Comparison of ENCODE assay signal across 11 cellular contexts in the genomic region with DNA sequence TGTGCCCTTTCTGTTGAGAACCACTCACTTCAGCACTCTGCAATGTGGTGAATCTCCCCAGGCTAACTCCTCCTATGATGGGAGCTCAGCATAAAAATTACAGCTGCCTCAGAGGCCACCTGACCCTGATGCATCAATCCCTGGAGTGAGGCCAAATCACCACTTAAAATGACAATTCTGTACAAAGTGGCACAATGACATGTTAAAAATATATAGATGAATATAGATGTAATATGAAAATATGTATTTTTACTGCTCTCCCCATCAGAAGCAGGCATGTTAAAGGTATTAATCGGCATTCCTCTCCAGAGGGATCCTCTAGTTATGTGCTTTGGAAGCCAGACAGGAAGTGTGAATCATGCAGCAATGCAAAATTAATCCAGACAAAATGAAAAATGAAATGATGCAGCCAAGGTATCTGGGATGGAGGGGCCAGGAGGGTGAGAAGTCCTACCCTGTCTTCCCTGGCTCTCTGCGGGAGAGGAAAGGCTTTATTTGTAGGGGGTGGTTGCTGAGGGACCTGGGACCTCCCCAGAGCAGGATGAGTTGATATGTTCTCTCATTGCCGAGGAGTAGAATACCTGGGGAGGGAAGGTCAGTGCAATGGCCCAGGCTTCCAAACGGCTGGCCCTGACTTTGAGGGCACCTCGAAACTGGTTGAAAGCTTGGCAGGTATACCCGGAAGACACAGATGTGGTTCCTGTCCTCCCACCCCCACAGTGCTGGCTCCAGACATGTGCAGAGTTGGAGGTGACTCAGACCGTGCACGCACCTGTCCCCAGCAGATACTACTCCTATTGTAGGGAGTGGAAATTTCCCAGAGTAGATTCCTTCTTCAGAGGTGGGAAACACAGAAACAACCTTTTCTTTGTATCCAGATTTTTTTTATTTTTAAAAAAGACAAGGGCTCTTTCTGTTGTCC.
A peak's percentile ranks its signal among the peaks of the same experiment; 100 is the strongest.
DNase-seq lines count a peak whose midpoint lies in the region; ATAC-seq, FAIRE-seq and TF ChIP-seq lines count a peak whose summit lies in the region.
"Had no signal": no experiment of that assay in that cellular context is flagged by ENCODE, and none has a peak within 500 bp of the region (broad histone marks: within the 10 kb centered on the region; RNA-seq: fewer than 3 reads in every experiment).

No MANE protein-coding gene starts in this region.

- no peak overlapping the region for H3K4me2 ChIP-seq in hepatocyte

- no peak for DNase-seq in left ventricle myocardium superior
- DNase-seq in right atrium auricular region (ENCODE audit: low spot score): no peak
- DNase-seq in RWPE2 (ENCODE audit: low spot score): peak; percentile 79
- no peak for DNase-seq in hepatocyte (ENCODE audit: low spot score)
- no peak for DNase-seq in NOMO-1 treated with DMSO at 0.1 percent for 48 hours (lab: John Stamatoyannopoulos, UW; ENCODE audit: unreplicated experiment)
- DNase-seq in D721Med (ENCODE audit: insufficient read length, low spot score): no peak
- DNase-seq in glomerular visceral epithelial cell (ENCODE audit: extremely low spot score): no peak
- DNase-seq: amniotic stem cell; stimulated activated CD4-positive, alpha-beta T cell treated with anti-CD3 and anti-CD28 coated beads, Interleukin-15, amount 100 ng/mL, for 24 hours had no signal

- H3K4me3 ChIP-seq in right atrium auricular region (no peak overlapping the region), RWPE2 (ENCODE audit: severe bottlenecking) (no peak overlapping the region), hepatocyte (no peak overlapping the region)

- no peak for TF ChIP-seq CTCF in right atrium auricular region (IDR thresholded peaks at IDR 0.05)
- TF ChIP-seq CTCF in RWPE2 (IDR thresholded peaks at IDR 0.05; ENCODE audit: poor library complexity, severe bottlenecking): no peak
- TF ChIP-seq CTCF in hepatocyte (IDR thresholded peaks at IDR 0.05; ENCODE audit: poor library complexity): no peak
- TF ChIP-seq CTCF in D721Med (IDR thresholded peaks at IDR 0.05; ENCODE audit: insufficient read depth, missing control alignments): no peak

- no peaks in the 10 kb centered on the region for H3K9me2 ChIP-seq in hepatocyte (replicated peaks; ENCODE audit: insufficient read depth)

- H3K9me3 ChIP-seq in right atrium auricular region (no peaks in the 10 kb centered on the region), RWPE2 (ENCODE audit: severe bottlenecking) (no peaks in the 10 kb centered on the region), hepatocyte (ENCODE audit: low read depth) (no peaks in the 10 kb centered on the region)

- H3K79me2 ChIP-seq in hepatocyte: no peaks in the 10 kb centered on the region

- intact Hi-C loops in left ventricle myocardium superior (cut with micrococcal nuclease): no loop called here

- no peak for FAIRE-seq in D721Med (lab: Jason Lieb, UNC)
- FAIRE-seq: TTC549 had no signal

- no peaks in the 10 kb centered on the region for H4K20me1 ChIP-seq in hepatocyte (ENCODE audit: insufficient read depth, poor library complexity, severe bottlenecking)

- H2AFZ ChIP-seq in hepatocyte: no peak overlapping the region

- no peaks in the 10 kb centered on the region for H3K36me3 ChIP-seq in right atrium auricular region
- no peaks in the 10 kb centered on the region for H3K36me3 ChIP-seq in RWPE2 (ENCODE audit: low read depth)
- H3K36me3 ChIP-seq in hepatocyte (replicated peaks; ENCODE audit: insufficient read depth, low read depth): no peaks in the 10 kb centered on the region

- H3K27ac ChIP-seq in right atrium auricular region (no peak overlapping the region), RWPE2 (ENCODE audit: poor library complexity, severe bottlenecking) (peak overlapping the region; percentile 97), hepatocyte (peak overlapping the region; percentile 7)

- H3K4me1 ChIP-seq in right atrium auricular region (peaks cover 0 to 35% of the 10 kb centered on the region in 2 donors), RWPE2 (ENCODE audit: insufficient read depth, poor library complexity, severe bottlenecking) (peaks cover 58% of the 10 kb centered on the region), hepatocyte (ENCODE audit: insufficient read depth) (peaks cover 9% of the 10 kb centered on the region)

- ATAC-seq in left ventricle myocardium superior (peak; percentile 45), RWPE2 (ENCODE audit: low read depth) (peak; percentile 85), GM19452 (IDR thresholded peaks at IDR 0.05; ENCODE audit: unreplicated experiment) (no peak)

- WGBS in hepatocyte (ENCODE audit: low lambda C conversion rate, missing lambda C conversion rate): 80% methylated on average over 8 of the region's 8 CpGs

- H3K27me3 ChIP-seq in right atrium auricular region: no peaks in the 10 kb centered on the region
- no peaks in the 10 kb centered on the region for H3K27me3 ChIP-seq in RWPE2 (ENCODE audit: insufficient read depth, poor library complexity, severe bottlenecking)
- no peaks in the 10 kb centered on the region for H3K27me3 ChIP-seq in hepatocyte

Comparison
In these comparisons a context has a peak if more than half of its experiments do, and no peak if none do; other contexts are left out.
1. H3K27ac ChIP-seq: peak in RWPE2 (single experiment) and hepatocyte (single experiment); none in right atrium auricular region (0 of 2).